Comparison of ENCODE assay signal across 13 cellular contexts in genomic region chr2:128535928-128536327, GRCh38.
DNase-seq lines count a peak whose midpoint lies in the region; ATAC-seq, FAIRE-seq and TF ChIP-seq lines count a peak whose summit lies in the region.
"Had no signal": no experiment of that assay in that cellular context is flagged by ENCODE, and none has a peak within 500 bp of the region (broad histone marks: within the 10 kb centered on the region; RNA-seq: fewer than 3 reads in every experiment).

No MANE protein-coding gene starts in this region.

- no peak for TF ChIP-seq RAD21 in SK-N-SH (IDR thresholded peaks at IDR 0.05; ENCODE audit: low read length)

- H3K36me3 ChIP-seq in HUES64 (ENCODE audit: insufficient read depth, low read length): no peaks in the 10 kb centered on the region
- H3K36me3 ChIP-seq in mammary epithelial cell (ENCODE audit: insufficient read depth, low read length): no peaks in the 10 kb centered on the region
- H3K36me3 ChIP-seq in mesenchymal stem cell (ENCODE audit: control insufficient read depth in 1 of 2, insufficient read depth in 2 of 2, low read depth in 1 of 2, low read length in 2 of 2): no peaks in the 10 kb centered on the region
- no peaks in the 10 kb centered on the region for H3K36me3 ChIP-seq in SK-N-SH (replicated peaks in 1 of 2; ENCODE audit: control insufficient read depth in 1 of 2, insufficient read depth in 2 of 2, low read length in 1 of 2)
- H3K36me3 ChIP-seq: colonic mucosa had no signal

- no peaks in the 10 kb centered on the region for H3K9me2 ChIP-seq in SK-N-SH

- H2AFZ ChIP-seq in mammary epithelial cell (ENCODE audit: low read depth, low read length): no peak overlapping the region
- no peak overlapping the region for H2AFZ ChIP-seq in mesenchymal stem cell (ENCODE audit: low read depth, low read length)
- H2AFZ ChIP-seq in SK-N-SH (ENCODE audit: low read depth): no peak overlapping the region

- POLR2A ChIA-PET in SK-N-SH (lab: Yijun Ruan, JAX): no interaction called here

- no peak overlapping the region for H2BK15ac ChIP-seq in mesenchymal stem cell (ENCODE audit: low read depth, poor library complexity, severe bottlenecking)

- H3K9ac ChIP-seq in HUES64 (ENCODE audit: low read depth, low read length) (no peak overlapping the region), mammary epithelial cell (ENCODE audit: insufficient read depth, low read length) (no peak overlapping the region), mesenchymal stem cell (ENCODE audit: low read length) (peak overlapping the region; percentile 48), SK-N-SH (no peak overlapping the region)

- no peak overlapping the region for H4K8ac ChIP-seq in mesenchymal stem cell (ENCODE audit: low read length)

- no peak overlapping the region for H3K18ac ChIP-seq in mesenchymal stem cell (ENCODE audit: low read depth in 1 of 2, low read length in 2 of 2)

- H3K4me1 ChIP-seq in HUES64 (ENCODE audit: insufficient read depth, low read length): peaks cover 19% of the 10 kb centered on the region
- H3K4me1 ChIP-seq in mammary epithelial cell (ENCODE audit: insufficient read depth, low read length): no peaks in the 10 kb centered on the region
- H3K4me1 ChIP-seq in mesenchymal stem cell (ENCODE audit: control insufficient read depth, insufficient read depth, low read depth, low read length): peaks cover 8% of the 10 kb centered on the region
- H3K4me1 ChIP-seq in SK-N-SH (ENCODE audit: control insufficient read depth in 1 of 2, insufficient read depth in 2 of 2, low read depth in 1 of 2, low read length in 1 of 2): no peaks in the 10 kb centered on the region
- H3K4me1 ChIP-seq: colonic mucosa had no signal

- no peak overlapping the region for H2AK5ac ChIP-seq in mesenchymal stem cell (ENCODE audit: low read length, severe bottlenecking)

- no peaks in the 10 kb centered on the region for H3F3A ChIP-seq in SK-N-SH (replicated peaks; ENCODE audit: insufficient read depth)

- no peaks in the 10 kb centered on the region for H3K27me3 ChIP-seq in HUES64 (ENCODE audit: insufficient read depth, low read length)
- H3K27me3 ChIP-seq in mammary epithelial cell (ENCODE audit: insufficient read depth, low read length): no peaks in the 10 kb centered on the region
- H3K27me3 ChIP-seq in mesenchymal stem cell (ENCODE audit: control insufficient read depth in 1 of 2, insufficient read depth in 1 of 2, low read length in 2 of 2): no peaks in the 10 kb centered on the region
- no peaks in the 10 kb centered on the region for H3K27me3 ChIP-seq in SK-N-SH (ENCODE audit: insufficient read depth)
- H3K27me3 ChIP-seq: colonic mucosa had no signal

- H2BK120ac ChIP-seq in mesenchymal stem cell (ENCODE audit: low read depth, low read length): no peak overlapping the region

- H3K79me1 ChIP-seq in mesenchymal stem cell (replicated peaks; ENCODE audit: low read length, poor library complexity, severe bottlenecking): no peaks in the 10 kb centered on the region

- no peak overlapping the region for H2BK5ac ChIP-seq in mesenchymal stem cell (ENCODE audit: low read depth, low read length, poor library complexity, severe bottlenecking)

- H2BK12ac ChIP-seq in mesenchymal stem cell (ENCODE audit: low read length in 2 of 2): no peak overlapping the region

- no peak for TF ChIP-seq CTCF in AG10803 (conservative IDR thresholded peaks at IDR 0.05; ENCODE audit: low read length)
- no peak for TF ChIP-seq CTCF in mammary epithelial cell (conservative IDR thresholded peaks at IDR 0.05 in 1 of 2, IDR thresholded peaks at IDR 0.05 in 1 of 2; ENCODE audit: extremely low read depth in 1 of 2, insufficient read depth in 1 of 2, low read depth in 1 of 2, low read length in 2 of 2)
- TF ChIP-seq CTCF in SK-N-SH (IDR thresholded peaks at IDR 0.05): no peak

- H3K9me3 ChIP-seq in HUES64 (ENCODE audit: insufficient read depth, low read depth, low read length) (no peaks in the 10 kb centered on the region), mammary epithelial cell (replicated peaks; ENCODE audit: insufficient read depth, low read length) (no peaks in the 10 kb centered on the region), mesenchymal stem cell (ENCODE audit: control insufficient read depth, low read length) (no peaks in the 10 kb centered on the region), SK-N-SH (no peaks in the 10 kb centered on the region)
- H3K9me3 ChIP-seq: colonic mucosa had no signal

- no peak for ATAC-seq in HG03196 (IDR thresholded peaks at IDR 0.05; ENCODE audit: unreplicated experiment)

- H3K79me2 ChIP-seq in mammary epithelial cell (ENCODE audit: insufficient read depth, low read length): no peaks in the 10 kb centered on the region
- H3K79me2 ChIP-seq in SK-N-SH (ENCODE audit: insufficient read depth): no peaks in the 10 kb centered on the region

- H3K4me3 ChIP-seq in AG10803 (ENCODE audit: low read length): no peak overlapping the region
- no peak overlapping the region for H3K4me3 ChIP-seq in HUES64 (ENCODE audit: low read length)
- no peak overlapping the region for H3K4me3 ChIP-seq in mammary epithelial cell (replicated peaks in 1 of 3; ENCODE audit: insufficient read depth in 1 of 3, low read depth in 2 of 3, low read length in 3 of 3)
- no peak overlapping the region for H3K4me3 ChIP-seq in mesenchymal stem cell (ENCODE audit: insufficient read depth in 1 of 2, low read depth in 1 of 2, low read length in 2 of 2)
- H3K4me3 ChIP-seq in SK-N-SH (ENCODE audit: low read depth in 2 of 2, low read length in 1 of 2): no peak overlapping the region
- H3K4me3 ChIP-seq: colonic mucosa had no signal

- intact Hi-C loops in mammary epithelial cell (cut with micrococcal nuclease): no loop called here

- no peak overlapping the region for H3K4ac ChIP-seq in mesenchymal stem cell (ENCODE audit: low read depth in 1 of 2, low read length in 2 of 2)

- CTCF ChIA-PET in mammary epithelial cell (lab: Charles Lee; ENCODE audit: low non-redundant PET): no interaction called here
- CTCF ChIA-PET in SK-N-SH (lab: Yijun Ruan, JAX): interaction anchor here (1.1 kb wide), 1 partner anchor 12 kb away, joined by 3 read pairs; no protein-coding TSS in a partner anchor

- 86% methylated on average over 8 of the region's 8 CpGs for WGBS in HUES64
- 57% methylated on average over 5 of the region's 8 CpGs for WGBS in mammary epithelial cell (ENCODE audit: low coverage, missing lambda C conversion rate)
- 28% methylated on average over 7 of the region's 8 CpGs for WGBS in mesenchymal stem cell
- 66% methylated on average over 8 of the region's 8 CpGs for WGBS in SK-N-SH (ENCODE audit: low lambda C conversion rate)

- H4K20me1 ChIP-seq in mammary epithelial cell (ENCODE audit: insufficient read depth, low read length) (no peaks in the 10 kb centered on the region), SK-N-SH (ENCODE audit: insufficient read depth) (no peaks in the 10 kb centered on the region)

- H3K4me2 ChIP-seq in mammary epithelial cell (ENCODE audit: insufficient read depth, low read depth, low read length): no peak overlapping the region
- H3K4me2 ChIP-seq in mesenchymal stem cell (ENCODE audit: low read length, poor library complexity, severe bottlenecking): no peak overlapping the region
- H3K4me2 ChIP-seq in SK-N-SH: no peak overlapping the region

- in situ Hi-C loops in mammary epithelial cell (cut with MboI; ENCODE audit: low sequenced_read_pairs in 2 of 2): no loop called here

- no peak for TF ChIP-seq EP300 in SK-N-SH (IDR thresholded peaks at IDR 0.05; ENCODE audit: borderline replicate concordance in 1 of 2, low read depth in 1 of 2, low read length in 1 of 2)

- no TSS peak for BruUV-seq in mammary epithelial cell (replicated peaks; lab: Mats Ljungman, UMichigan)

- FAIRE-seq in frontal cortex (lab: Jason Lieb, UNC): no peak

- no peak overlapping the region for H4K91ac ChIP-seq in mesenchymal stem cell (ENCODE audit: low read length)

- no peak overlapping the region for H3K23ac ChIP-seq in mesenchymal stem cell (ENCODE audit: low read length in 2 of 2)

- dilution Hi-C loops in mammary epithelial cell (cut with HindIII; ENCODE audit: low sequenced_read_pairs): no loop called here

- H3K14ac ChIP-seq in mesenchymal stem cell (ENCODE audit: low read length in 2 of 2): no peak overlapping the region

- H3K27ac ChIP-seq in HUES64 (ENCODE audit: low read depth, low read length) (peak overlapping the region; percentile 22; the same call in 1 of the 2 replicates), mammary epithelial cell (ENCODE audit: insufficient read depth, low read depth, low read length) (no peak overlapping the region), mesenchymal stem cell (ENCODE audit: low read length, poor library complexity, severe bottlenecking) (no peak overlapping the region), SK-N-SH (ENCODE audit: low read depth in 2 of 2, low read length in 1 of 2) (no peak overlapping the region)
- H3K27ac ChIP-seq: colonic mucosa had no signal

- DNase-seq in AG10803 (ENCODE audit: low read depth) (peak; percentile 80), mammary epithelial cell (peak; percentile 58), mesenchymal stem cell (peak; percentile 89), SK-N-SH (no peak), frontal cortex (ENCODE audit: low spot score in 2 of 2) (no peak), NCI-H1436 (lab: John Stamatoyannopoulos, UW) (no peak)
- DNase-seq: activated T-cell treated with anti-CD3 and anti-CD28 coated beads, Interleukin-2, amount 50 U/mL, for 24 hours; colonic mucosa; naive B cell; NK-92 treated with Interleukin-12 subunit alpha and Interleukin-12 subunit beta, amount 100 ng/mL, for 24 hours; stimulated activated CD4-positive, alpha-beta T cell treated with anti-CD3 and anti-CD28 coated beads, Interleukin-2, amount 100 ng/mL, for 24 hours had no signal

TF ChIP-seq in SK-N-SH, 30 proteins besides CTCF, POLR2A, EP300 and RAD21:
- TF ChIP-seq MAX (IDR thresholded peaks at IDR 0.05; ENCODE audit: low read depth) (no peak), RCOR1 (IDR thresholded peaks at IDR 0.05; ENCODE audit: low read length) (no peak)

Comparison
In these comparisons a context has a peak if more than half of its experiments do, and no peak if none do; other contexts are left out.
1. DNase-seq: peak in AG10803 (single experiment), mammary epithelial cell (single experiment) and mesenchymal stem cell (single experiment); none in SK-N-SH (single experiment), frontal cortex (0 of 2) and NCI-H1436 (single experiment).